ENCODE assay signal across 33 cellular contexts in the genomic region with DNA sequence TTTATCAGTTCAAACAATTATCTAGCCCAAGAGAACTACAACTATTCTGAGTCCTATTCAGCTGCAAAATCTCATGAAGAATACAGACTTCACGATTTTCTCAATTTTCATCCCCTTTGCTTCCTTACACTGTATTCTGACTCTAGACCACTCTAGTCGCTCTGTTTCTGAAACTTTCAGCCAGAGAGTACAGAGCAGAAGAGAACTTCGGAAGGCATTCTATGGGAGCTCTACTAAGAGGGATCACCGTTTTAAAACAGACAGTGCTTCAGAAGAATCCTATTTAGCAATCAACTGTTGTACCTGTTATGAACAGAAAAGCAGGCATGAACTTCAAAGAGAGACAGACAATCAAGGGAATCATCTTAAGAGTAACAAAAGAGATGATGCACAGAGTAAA. TPM values are rescaled to one million over a fixed set of nuclear protein-coding genes. Genes with fewer than 3 reads are reported as not detected.
DNase-seq lines count a peak whose midpoint lies in the region; ATAC-seq lines count a peak whose summit lies in the region.
"Had no signal": no experiment of that assay in that cellular context is flagged by ENCODE, and none has a peak within 500 bp of the region (broad histone marks: within the 10 kb centered on the region; RNA-seq: fewer than 3 reads in every experiment).

No MANE protein-coding gene starts in this region.

- H3K27ac Mint-ChIP-seq in T-helper 1 cell treated with Interleukin-12 subunit alpha and Interleukin-12 subunit beta and Interleukin-4 antibody, amounts not matched to agents 30 μg/mL and 1 μg/mL, for 36 hours = peak overlapping the region; percentile 10
- peak overlapping the region; percentile 83 for H3K27ac Mint-ChIP-seq in stimulated activated naive CD8-positive, alpha-beta T cell treated with anti-CD3 and anti-CD28 coated beads, Interleukin-15, Interleukin-2, amounts not matched to agents 100 ng/mL and 50 ng/mL, for 24 hours

- H3K9me3 Mint-ChIP-seq in T-helper 1 cell treated with Interleukin-12 subunit alpha and Interleukin-12 subunit beta and Interleukin-4 antibody, amounts not matched to agents 30 μg/mL and 1 μg/mL, for 36 hours = no peaks in the 10 kb centered on the region
- no peaks in the 10 kb centered on the region for H3K9me3 Mint-ChIP-seq in stimulated activated naive CD8-positive, alpha-beta T cell treated with anti-CD3 and anti-CD28 coated beads, Interleukin-15, Interleukin-2, amounts not matched to agents 100 ng/mL and 50 ng/mL, for 24 hours
- H3K9me3 Mint-ChIP-seq: activated CD4-positive, alpha-beta memory T cell treated with anti-CD3 and anti-CD28 coated beads, Interleukin-2, amount 10 ng/mL, durations not matched to agents 7 days and 5 days had no signal

- WGBS in mesodermal cell (ENCODE audit: insufficient coverage in 2 of 2), 2 experiments = 69 to 82% methylated on average over 4 of the region's 4 CpGs

- H3K4me1 ChIP-seq in mesodermal cell (ENCODE audit: control insufficient read depth, insufficient read depth, low read length, poor library complexity, severe bottlenecking) = peaks cover 21% of the 10 kb centered on the region
- H3K4me1 ChIP-seq: foreskin keratinocyte, SJSA1 had no signal

- H3K36me3 ChIP-seq in mesodermal cell (ENCODE audit: control insufficient read depth, insufficient read depth, low read length) = no peaks in the 10 kb centered on the region
- H3K36me3 ChIP-seq: brain microvascular endothelial cell, esophagus squamous epithelium, left ventricle myocardium inferior, prostate gland, upper lobe of right lung had no signal

- no peak for ATAC-seq in stimulated activated naive CD8-positive, alpha-beta T cell treated with anti-CD3 and anti-CD28 coated beads, Interleukin-15, Interleukin-2, amounts not matched to agents 100 U/mL and 50 U/mL, for 24 hours
- ATAC-seq in GM18907 (IDR thresholded peaks at IDR 0.05; ENCODE audit: unreplicated experiment) = no peak
- ATAC-seq: foreskin keratinocyte, sciatic nerve, upper lobe of right lung had no signal

- no peaks in the 10 kb centered on the region for H3K27me3 Mint-ChIP-seq in T-helper 1 cell treated with Interleukin-12 subunit alpha and Interleukin-12 subunit beta and Interleukin-4 antibody, amounts not matched to agents 30 μg/mL and 1 μg/mL, for 36 hours (ENCODE audit: low read depth)
- no peaks in the 10 kb centered on the region for H3K27me3 Mint-ChIP-seq in stimulated activated naive CD8-positive, alpha-beta T cell treated with anti-CD3 and anti-CD28 coated beads, Interleukin-15, Interleukin-2, amounts not matched to agents 100 ng/mL and 50 ng/mL, for 24 hours
- H3K27me3 Mint-ChIP-seq: activated CD4-positive, alpha-beta memory T cell treated with anti-CD3 and anti-CD28 coated beads, Interleukin-2, amount 10 ng/mL, durations not matched to agents 7 days and 5 days had no signal

- H3K4me3 Mint-ChIP-seq in T-helper 1 cell treated with Interleukin-12 subunit alpha and Interleukin-12 subunit beta and Interleukin-4 antibody, amounts not matched to agents 30 μg/mL and 1 μg/mL, for 36 hours = no peak overlapping the region
- H3K4me3 Mint-ChIP-seq in stimulated activated naive CD8-positive, alpha-beta T cell treated with anti-CD3 and anti-CD28 coated beads, Interleukin-15, Interleukin-2, amounts not matched to agents 100 ng/mL and 50 ng/mL, for 24 hours = peak overlapping the region; percentile 56

- no peaks in the 10 kb centered on the region for H3K9me3 ChIP-seq in mesodermal cell (ENCODE audit: control insufficient read depth, low read length)
- H3K9me3 ChIP-seq: esophagus squamous epithelium, left ventricle myocardium inferior, prostate gland, SJSA1, upper lobe of right lung had no signal

- H3K27ac ChIP-seq in mesodermal cell (ENCODE audit: low read depth, low read length, severe bottlenecking) = peak overlapping the region; percentile 67
- H3K27ac ChIP-seq: 22Rv1, brain microvascular endothelial cell, esophagus squamous epithelium, foreskin keratinocyte, left ventricle myocardium inferior, prostate gland, SJSA1, upper lobe of right lung had no signal

- H3K36me3 Mint-ChIP-seq in T-helper 1 cell treated with Interleukin-12 subunit alpha and Interleukin-12 subunit beta and Interleukin-4 antibody, amounts not matched to agents 30 μg/mL and 1 μg/mL, for 36 hours (ENCODE audit: low read depth) = peaks cover 14% of the 10 kb centered on the region
- H3K36me3 Mint-ChIP-seq in stimulated activated naive CD8-positive, alpha-beta T cell treated with anti-CD3 and anti-CD28 coated beads, Interleukin-15, Interleukin-2, amounts not matched to agents 100 ng/mL and 50 ng/mL, for 24 hours (ENCODE audit: low read depth) = peaks cover 50% of the 10 kb centered on the region

- H3K4me3 ChIP-seq in mesodermal cell (ENCODE audit: extremely low read depth, insufficient read depth, low read length, poor library complexity, severe bottlenecking) = no peak overlapping the region
- H3K4me3 ChIP-seq: esophagus squamous epithelium, left ventricle myocardium inferior, prostate gland, SJSA1, upper lobe of right lung had no signal

- peaks cover 57% of the 10 kb centered on the region for H3K4me1 Mint-ChIP-seq in T-helper 1 cell treated with Interleukin-12 subunit alpha and Interleukin-12 subunit beta and Interleukin-4 antibody, amounts not matched to agents 30 μg/mL and 1 μg/mL, for 36 hours (ENCODE audit: low read depth)
- peaks cover 97% of the 10 kb centered on the region for H3K4me1 Mint-ChIP-seq in stimulated activated naive CD8-positive, alpha-beta T cell treated with anti-CD3 and anti-CD28 coated beads, Interleukin-15, Interleukin-2, amounts not matched to agents 100 ng/mL and 50 ng/mL, for 24 hours (ENCODE audit: low read depth)

- DNase-seq in T-helper 1 cell (no peak), NCI-H187 (lab: John Stamatoyannopoulos, UW) (no peak), DMS153 treated with DMSO at 0.1 percent for 48 hours (lab: John Stamatoyannopoulos, UW; ENCODE audit: unreplicated experiment) (no peak)
- no peak for DNase-seq in stimulated activated naive CD8-positive, alpha-beta T cell treated with anti-CD3 and anti-CD28 coated beads, Interleukin-15, Interleukin-2, amounts not matched to agents 100 U/mL and 50 U/mL, for 24 hours
- DNase-seq: activated CD4-positive, alpha-beta memory T cell treated with anti-CD3 and anti-CD28 coated beads, Interleukin-2, amount 10 ng/mL, durations not matched to agents 7 days and 5 days; activated naive CD4-positive, alpha-beta T cell treated with Interleukin-2 at 50 U/mL for 16 hours; amygdala; brain microvascular endothelial cell; C1 segment of cervical spinal cord; Calu3; DND-41; esophagus squamous epithelium; foreskin keratinocyte; GF-D8; head of caudate nucleus; IMR-90; left ventricle myocardium inferior; mesendoderm; NCI-H1092 treated with DMSO at 0.1 percent for 48 hours; NCI-H1930; NCI-H510A treated with DMSO at 0.1 percent for 48 hours; occipital lobe; RPMI8226; stimulated activated CD8-positive, alpha-beta memory T cell treated with anti-CD3 and anti-CD28 coated beads, Interleukin-4, amount 100 ng/mL, for 48 hours; upper lobe of right lung had no signal

RNA-seq across cellular contexts. Expression of gene RYBP, which starts 17.6 kb away (rescaled TPM):
- polyA plus RNA-seq in mesodermal cell (2013, experiment 1 of 2) = 23.6 TPM
- polyA plus RNA-seq in mesodermal cell (2013, experiment 2 of 2) = 25.0 TPM
